In the genomic region with DNA sequence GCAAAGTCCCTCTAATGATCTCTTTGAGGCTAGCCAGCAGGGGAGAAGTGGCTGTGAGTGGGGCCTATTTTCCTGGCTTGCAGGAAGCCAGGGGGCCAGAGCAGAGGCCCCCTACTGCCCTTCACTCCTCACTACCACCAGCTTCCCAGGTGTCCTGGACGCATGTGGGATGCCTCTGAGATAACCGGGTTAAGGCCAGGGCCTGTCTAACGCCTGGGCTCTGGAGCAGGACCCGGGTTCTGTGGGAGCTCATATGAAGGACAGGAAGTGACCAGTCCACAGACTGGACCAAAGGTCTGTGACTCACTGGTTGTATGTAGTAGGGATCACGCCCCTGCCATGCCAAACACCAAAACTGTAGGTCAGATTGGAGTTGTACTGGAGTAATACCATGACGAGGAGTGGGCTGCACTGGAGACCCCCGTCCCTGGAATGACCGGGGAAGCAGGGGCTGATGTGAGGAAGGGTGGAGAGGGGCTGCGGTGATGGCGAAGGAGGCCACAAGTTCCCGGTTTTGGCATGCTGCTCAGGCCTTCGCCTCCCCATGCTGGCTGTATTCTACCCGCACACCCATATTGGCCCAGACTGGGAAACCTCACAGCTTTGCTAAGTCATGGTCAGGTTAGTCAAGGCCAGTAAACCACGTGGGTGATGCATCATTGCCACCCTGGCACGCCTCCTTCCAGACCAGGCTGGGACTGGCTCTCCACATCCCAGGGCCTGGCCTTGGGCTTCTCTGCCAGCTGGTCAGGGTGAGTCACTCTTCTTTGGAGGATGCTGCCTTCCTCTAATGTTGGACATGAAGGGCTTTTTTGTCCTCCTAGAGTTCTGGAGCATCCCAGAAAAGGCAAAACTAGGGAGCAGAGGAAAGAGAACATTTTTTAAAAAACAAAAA, we compare ENCODE assay signal across 8 cellular contexts. TPM values are rescaled to one million over a fixed set of nuclear protein-coding genes. Genes with fewer than 3 reads are reported as not detected.
DNase-seq lines count a peak whose midpoint lies in the region; ATAC-seq and TF ChIP-seq lines count a peak whose summit lies in the region.

No MANE protein-coding gene starts in this region.

- no peaks in the 10 kb centered on the region for H4K20me1 ChIP-seq in OCI-LY7 (ENCODE audit: insufficient read depth, low read length)

- H3K4me2 ChIP-seq in OCI-LY7 (ENCODE audit: low read length): no peak overlapping the region

- H3K9me2 ChIP-seq in OCI-LY7 (ENCODE audit: insufficient read depth, low read length): no peaks in the 10 kb centered on the region

- CTCF ChIA-PET in OCI-LY7 (lab: Charles Lee; ENCODE audit: unreplicated experiment): no interaction called here

- ATAC-seq in RWPE2 (ENCODE audit: low read depth) (peak; percentile 88), HG03521 (IDR thresholded peaks at IDR 0.05; ENCODE audit: unreplicated experiment) (no peak), HG03045 (IDR thresholded peaks at IDR 0.05; ENCODE audit: unreplicated experiment) (no peak)

- BruUV-seq in OCI-LY7 (replicated peaks; lab: Mats Ljungman, UMichigan): no TSS peak

- peaks cover 22% of the 10 kb centered on the region for H3K4me1 ChIP-seq in RWPE2 (ENCODE audit: insufficient read depth, poor library complexity, severe bottlenecking)
- H3K4me1 ChIP-seq in OCI-LY7 (ENCODE audit: insufficient read depth, low read length, poor library complexity, severe bottlenecking): no peaks in the 10 kb centered on the region

- DNase-seq in HCEC 1CT (peak; percentile 98), RWPE2 (ENCODE audit: low spot score) (peak; percentile 98), foreskin fibroblast (peak; percentile 98), skeletal muscle cell (ENCODE audit: low read depth) (peak; percentile 90), OCI-LY7 (ENCODE audit: low spot score) (no peak)
- no peak for DNase-seq in stimulated activated CD4-positive, alpha-beta T cell treated with anti-CD3 and anti-CD28 coated beads, Interleukin-1b, Interleukin-23, amount 100 ng/mL, for 48 hours

- H3K27ac ChIP-seq in RWPE2 (ENCODE audit: poor library complexity, severe bottlenecking) (peak overlapping the region; percentile 73), OCI-LY7 (ENCODE audit: low read depth, low read length, poor library complexity, severe bottlenecking) (no peak overlapping the region)

- H3K4me3 ChIP-seq in RWPE2 (ENCODE audit: severe bottlenecking): no peak overlapping the region
- no peak overlapping the region for H3K4me3 ChIP-seq in foreskin fibroblast (ENCODE audit: low read depth in 1 of 2, low read length in 2 of 2)
- no peak overlapping the region for H3K4me3 ChIP-seq in skeletal muscle cell (ENCODE audit: low read depth, low read length)
- H3K4me3 ChIP-seq in OCI-LY7 (ENCODE audit: low read depth, low read length, poor library complexity, severe bottlenecking): no peak overlapping the region

- H3K36me3 ChIP-seq in RWPE2 (ENCODE audit: low read depth) (no peaks in the 10 kb centered on the region), OCI-LY7 (ENCODE audit: insufficient read depth, low read length) (no peaks in the 10 kb centered on the region)

- intact Hi-C loops in OCI-LY7 (cut with micrococcal nuclease; ENCODE audit: unreplicated experiment): no loop called here

- H3K27me3 ChIP-seq in RWPE2 (ENCODE audit: insufficient read depth, poor library complexity, severe bottlenecking): no peaks in the 10 kb centered on the region

- POLR2A ChIA-PET in OCI-LY7 (lab: Charles Lee): interaction anchor here (0.7 to 1.0 kb wide), 3 partner anchors 14 to 346 kb away, joined by 3 to 5 read pairs (median 3); no protein-coding TSS in a partner anchor

- H3K79me2 ChIP-seq in OCI-LY7 (ENCODE audit: insufficient read depth, low read depth, low read length): no peaks in the 10 kb centered on the region

- H2AFZ ChIP-seq in OCI-LY7 (ENCODE audit: low read length): no peak overlapping the region

- TF ChIP-seq CTCF in RWPE2 (IDR thresholded peaks at IDR 0.05; ENCODE audit: poor library complexity, severe bottlenecking): no peak
- TF ChIP-seq CTCF in foreskin fibroblast (IDR thresholded peaks at IDR 0.05; ENCODE audit: low read depth, low read length): no peak
- no peak for TF ChIP-seq CTCF in OCI-LY7 (conservative IDR thresholded peaks at IDR 0.05; ENCODE audit: low read length)

- H3K9me3 ChIP-seq in RWPE2 (ENCODE audit: severe bottlenecking) (no peaks in the 10 kb centered on the region), OCI-LY7 (ENCODE audit: low read length) (no peaks in the 10 kb centered on the region)

RNA-seq across cellular contexts. Expression of gene TMEM230, which starts 47.1 kb away (rescaled TPM):
- total RNA-seq in OCI-LY7 (2014; rRNA removed; shearing (Covaris generic)): 114 and 138 TPM in 2 replicates
- 81.1 and 90.5 TPM in 2 replicates for total RNA-seq in OCI-LY7 (2022)

RNA-seq across cellular contexts. Expression of gene PCNA, which starts 54.0 kb away (rescaled TPM):
- total RNA-seq in OCI-LY7 (2014; rRNA removed; shearing (Covaris generic)): 499 and 567 TPM in 2 replicates
- total RNA-seq in OCI-LY7 (2022): 470 and 513 TPM in 2 replicates

Comparison
In these comparisons a context has a peak if more than half of its experiments do, and no peak if none do; other contexts are left out.
1. DNase-seq: peak in HCEC 1CT (single experiment), RWPE2 (single experiment), foreskin fibroblast (2 of 2) and skeletal muscle cell (single experiment); none in stimulated activated CD4-positive, alpha-beta T cell treated with anti-CD3 and anti-CD28 coated beads, Interleukin-1b, Interleukin-23, amount 100 ng/mL, for 48 hours (single experiment) and OCI-LY7 (single experiment).